ENCODE assay signal across 8 cellular contexts in genomic region chr17:79915850-79916430, GRCh38.
DNase-seq lines count a peak whose midpoint lies in the region; ATAC-seq and TF ChIP-seq lines count a peak whose summit lies in the region.

No MANE protein-coding gene starts in this region.

- no peaks in the 10 kb centered on the region for H3K79me2 ChIP-seq in SU-DHL-6 (ENCODE audit: insufficient read depth, low read length)

- TF ChIP-seq CTCF in AG09319 (IDR thresholded peaks at IDR 0.05; ENCODE audit: low read depth, low read length) (peak; percentile 23), GM12873 (IDR thresholded peaks at IDR 0.05; ENCODE audit: insufficient read depth, low read depth, low read length, missing control alignments) (peak; percentile 43), SU-DHL-6 (IDR thresholded peaks at IDR 0.05; ENCODE audit: insufficient read depth, low read length, poor library complexity, severe bottlenecking) (peak; percentile 20)

- H3K27ac ChIP-seq in SU-DHL-6 (ENCODE audit: low read depth, low read length): no peak overlapping the region

- DNase-seq in AG09319 (ENCODE audit: extremely low read depth, low read depth) (no peak), islet precursor cell (peak; percentile 88), cerebellum (ENCODE audit: low spot score) (no peak)
- DNase-seq in stimulated activated CD4-positive, alpha-beta T cell treated with anti-CD3 and anti-CD28 coated beads, Interleukin-2, amount 100 ng/mL, for 48 hours: no peak

- no peaks in the 10 kb centered on the region for H3K9me2 ChIP-seq in SU-DHL-6 (replicated peaks; ENCODE audit: insufficient read depth, low read length)

- H3K9me3 ChIP-seq in SU-DHL-6 (ENCODE audit: insufficient read depth, low read length): no peaks in the 10 kb centered on the region

- H3K36me3 ChIP-seq in SU-DHL-6 (ENCODE audit: low read length): no peaks in the 10 kb centered on the region

- ATAC-seq in HG02981 (IDR thresholded peaks at IDR 0.05; ENCODE audit: unreplicated experiment) (no peak), GM19397 (IDR thresholded peaks at IDR 0.05; ENCODE audit: unreplicated experiment) (no peak)

- H4K20me1 ChIP-seq in SU-DHL-6 (ENCODE audit: low read depth, low read length): no peaks in the 10 kb centered on the region

- no peaks in the 10 kb centered on the region for H3F3A ChIP-seq in SU-DHL-6 (ENCODE audit: insufficient read depth)

- no peak overlapping the region for H3K9ac ChIP-seq in SU-DHL-6 (ENCODE audit: low read length)

- no peak overlapping the region for H2AFZ ChIP-seq in SU-DHL-6 (ENCODE audit: low read depth, low read length, severe bottlenecking)

- H3K27me3 ChIP-seq in SU-DHL-6 (ENCODE audit: low read length): no peaks in the 10 kb centered on the region

- no peak overlapping the region for H3K4me2 ChIP-seq in SU-DHL-6 (ENCODE audit: low read depth, low read length, poor library complexity, severe bottlenecking)

- H3K4me3 ChIP-seq in SU-DHL-6 (ENCODE audit: insufficient read depth, low read length, poor library complexity, severe bottlenecking): no peak overlapping the region
